ENCODE assay signal across 1 cellular context in genomic region chr2:174678395-174678794, GRCh38.
TF ChIP-seq lines count a peak whose summit lies in the region.

No MANE protein-coding gene starts in this region.

TF ChIP-seq in SK-N-SH treated with all-trans-retinoic acid at 6 μM for 48 hours, 23 proteins besides CTCF, POLR2A, EP300 and RAD21 (continued from another document):
- TF ChIP-seq BACH2 (CRISPR knock-in tag; IDR thresholded peaks at IDR 0.05; ENCODE audit: borderline replicate concordance) (no peak), ISL1 (CRISPR knock-in tag; IDR thresholded peaks at IDR 0.05) (0 out of 2 replicates have a peak, but pooled peaks have one; percentile 16)
